Comparison of ENCODE assay signal across 12 cellular contexts in genomic region chr1:65063025-65063424, GRCh38.
A peak's percentile ranks its signal among the peaks of the same experiment; 100 is the strongest.
DNase-seq lines count a peak whose midpoint lies in the region; ATAC-seq and TF ChIP-seq lines count a peak whose summit lies in the region.
"Had no signal": no experiment of that assay in that cellular context is flagged by ENCODE, and none has a peak within 500 bp of the region (broad histone marks: within the 10 kb centered on the region; RNA-seq: fewer than 3 reads in every experiment).

No MANE protein-coding gene starts in this region.

- CTCF ChIA-PET in HCT116 (lab: Charles Lee) = interaction anchor here (0.8 to 4.7 kb wide), 5 partner anchors 12 to 624 kb away, joined by 3 to 19 read pairs (median 3); no protein-coding TSS in a partner anchor
- CTCF ChIA-PET in activated CD4-positive, alpha-beta memory T cell treated with anti-CD3 and anti-CD28 coated beads, Interleukin-2, amount 10 ng/mL, durations not matched to agents 7 days and 5 days (lab: Charles Lee) = interaction anchor here (1.0 to 5.8 kb wide), 10 partner anchors 9 to 625 kb away, joined by 3 to 79 read pairs (median 4); no protein-coding TSS in a partner anchor

- H3K9me3 ChIP-seq in HCT116 (ENCODE audit: control insufficient read depth in 1 of 2, insufficient read depth in 1 of 2, low read depth in 1 of 2, low read length in 2 of 2) = no peaks in the 10 kb centered on the region
- no peaks in the 10 kb centered on the region for H3K9me3 ChIP-seq in T-helper 17 cell (ENCODE audit: control insufficient read depth, low read length, poor library complexity, severe bottlenecking)
- no peaks in the 10 kb centered on the region for H3K9me3 ChIP-seq in neutrophil
- H3K9me3 ChIP-seq in mucosa of descending colon = no peaks in the 10 kb centered on the region
- H3K9me3 ChIP-seq: esophagus squamous epithelium, left lung had no signal

- no peaks in the 10 kb centered on the region for H3K27me3 ChIP-seq in HCT116 (ENCODE audit: insufficient read depth, low read length)
- H3K27me3 ChIP-seq in neutrophil = no peaks in the 10 kb centered on the region
- H3K27me3 ChIP-seq: esophagus squamous epithelium, left lung had no signal

- peaks cover 7 to 12% of the 10 kb centered on the region in 2 experiments; a peak in 3 of 4 replicates for H3K4me1 ChIP-seq in HCT116 (ENCODE audit: control insufficient read depth in 1 of 2, insufficient read depth in 2 of 2, low read length in 2 of 2)
- H3K4me1 ChIP-seq in neutrophil (ENCODE audit: control insufficient read depth in 1 of 2, insufficient read depth in 1 of 2, low read depth in 1 of 2, low read length in 1 of 2) = peaks cover 39 to 54% of the 10 kb centered on the region in 2 experiments
- no peaks in the 10 kb centered on the region for H3K4me1 ChIP-seq in mucosa of descending colon (ENCODE audit: low read depth)

- peak; percentile 27 for DNase-seq in NCI-H2171 treated with DMSO at 0.1 percent for 48 hours (lab: John Stamatoyannopoulos, UW)
- DNase-seq in NCI-H2171 (lab: John Stamatoyannopoulos, UW) = no peak
- no peak for DNase-seq in HCT116 (ENCODE audit: low read depth, low spot score)
- DNase-seq in T-helper 17 cell = no peak
- DNase-seq in mucosa of descending colon = no peak
- no peak for DNase-seq in activated naive CD4-positive, alpha-beta T cell treated with Interleukin-2 at 50 U/mL for 16 hours
- DNase-seq in activated CD4-positive, alpha-beta memory T cell treated with anti-CD3 and anti-CD28 coated beads, Interleukin-2, amount 10 ng/mL, durations not matched to agents 7 days and 5 days = no peak
- DNase-seq: esophagus squamous epithelium, left lung, NCI-H1092, trophoblast cell had no signal

- TF ChIP-seq POLR2A in HCT116 (IDR thresholded peaks at IDR 0.05; ENCODE audit: borderline replicate concordance, extremely low read depth, insufficient read depth, insufficient read length) = no peak

- ATAC-seq in HCT116 (no peak), T-helper 17 cell (no peak), mucosa of descending colon (no peak)
- ATAC-seq: left lung had no signal

- H3K4me2 ChIP-seq in HCT116 (ENCODE audit: low read length) = no peak overlapping the region

- intact Hi-C loops in HCT116 (cut with micrococcal nuclease) (loop anchor here (1.0 to 10.0 kb wide), 5 partner anchors 82 to 1182 kb away; partner anchors contain the start of genes AK4, LEPR and LEPROT), mucosa of descending colon (cut with DNase I, micrococcal nuclease) (no loop called here)

- H3K4me1 Mint-ChIP-seq in T-helper 17 cell = peaks cover 49% of the 10 kb centered on the region
- peaks cover 30% of the 10 kb centered on the region for H3K4me1 Mint-ChIP-seq in activated CD4-positive, alpha-beta memory T cell treated with anti-CD3 and anti-CD28 coated beads, Interleukin-2, amount 10 ng/mL, durations not matched to agents 7 days and 5 days

- no peaks in the 10 kb centered on the region for H3K9me3 Mint-ChIP-seq in activated CD4-positive, alpha-beta memory T cell treated with anti-CD3 and anti-CD28 coated beads, Interleukin-2, amount 10 ng/mL, durations not matched to agents 7 days and 5 days

- no peak overlapping the region for H3K4me3 Mint-ChIP-seq in T-helper 17 cell
- no peak overlapping the region for H3K4me3 Mint-ChIP-seq in activated CD4-positive, alpha-beta memory T cell treated with anti-CD3 and anti-CD28 coated beads, Interleukin-2, amount 10 ng/mL, durations not matched to agents 7 days and 5 days

- POLR2A ChIA-PET in HCT116 (lab: Charles Lee) = interaction anchor here (1.0 kb wide), 1 partner anchor 357 kb away, joined by 3 read pairs; the partner anchor contains the start of genes LEPR and LEPROT
- POLR2A ChIA-PET in activated CD4-positive, alpha-beta memory T cell treated with anti-CD3 and anti-CD28 coated beads, Interleukin-2, amount 10 ng/mL, durations not matched to agents 7 days and 5 days (lab: Charles Lee) = interaction anchor here (3.4 kb wide), 1 partner anchor 12 kb away, joined by 16 read pairs; no protein-coding TSS in a partner anchor

- H3K27ac Mint-ChIP-seq in T-helper 17 cell = peak overlapping the region; percentile 77
- no peak overlapping the region for H3K27ac Mint-ChIP-seq in activated CD4-positive, alpha-beta memory T cell treated with anti-CD3 and anti-CD28 coated beads, Interleukin-2, amount 10 ng/mL, durations not matched to agents 7 days and 5 days

- RAD21 ChIA-PET in HCT116 (lab: Charles Lee; ENCODE audit: low non-redundant PET in 1 of 2, low total read pairs in 2 of 2, uncharacterized antibody in 2 of 2, unreplicated experiment in 2 of 2) = interaction anchor here in 1 of 2 experiments (1.1 kb wide), 1 partner anchor 633 kb away, joined by 3 read pairs; no protein-coding TSS in a partner anchor

- no peaks in the 10 kb centered on the region for H3K27me3 Mint-ChIP-seq in T-helper 17 cell
- H3K27me3 Mint-ChIP-seq in activated CD4-positive, alpha-beta memory T cell treated with anti-CD3 and anti-CD28 coated beads, Interleukin-2, amount 10 ng/mL, durations not matched to agents 7 days and 5 days = no peaks in the 10 kb centered on the region

- H3K9ac ChIP-seq in HCT116 (ENCODE audit: low read length) = no peak overlapping the region

- TF ChIP-seq RAD21 in HCT116 (IDR thresholded peaks at IDR 0.05; ENCODE audit: low read depth) = peak; percentile 66

- TF ChIP-seq CTCF in HCT116 (IDR thresholded peaks at IDR 0.05 in 2 of 3, conservative IDR thresholded peaks at IDR 0.05 in 1 of 3; ENCODE audit: borderline replicate concordance in 1 of 3, insufficient read depth in 1 of 3, low read depth in 2 of 3, low read length in 2 of 3) (peak; percentile 41 to 54 (median 51); a peak in 5 of 6 replicates), neutrophil (IDR thresholded peaks at IDR 0.05) (no peak), mucosa of descending colon (IDR thresholded peaks at IDR 0.05) (no peak)

- H4K20me1 ChIP-seq in HCT116 (ENCODE audit: insufficient read depth) = no peaks in the 10 kb centered on the region

- H3K79me2 ChIP-seq in HCT116 (ENCODE audit: insufficient read depth, low read length) = no peaks in the 10 kb centered on the region

- peaks cover 4% of the 10 kb centered on the region for H3K36me3 Mint-ChIP-seq in T-helper 17 cell (ENCODE audit: low read depth)
- no peaks in the 10 kb centered on the region for H3K36me3 Mint-ChIP-seq in activated CD4-positive, alpha-beta memory T cell treated with anti-CD3 and anti-CD28 coated beads, Interleukin-2, amount 10 ng/mL, durations not matched to agents 7 days and 5 days (ENCODE audit: low read depth)

- no peak overlapping the region for H2AFZ ChIP-seq in HCT116 (ENCODE audit: low read depth, low read length, poor library complexity, severe bottlenecking)

- H3K36me3 ChIP-seq in HCT116 (ENCODE audit: control insufficient read depth in 1 of 2, insufficient read depth in 2 of 2, low read length in 2 of 2) (no peaks in the 10 kb centered on the region), neutrophil (peaks cover 22% of the 10 kb centered on the region), mucosa of descending colon (ENCODE audit: low read depth) (no peaks in the 10 kb centered on the region)

- no peak overlapping the region for H3K4me3 ChIP-seq in HCT116 (replicated peaks in 1 of 2; ENCODE audit: low read depth in 1 of 2, low read length in 2 of 2)
- peak overlapping the region in 1 of 2 experiments; percentile 12 for H3K4me3 ChIP-seq in neutrophil (ENCODE audit: low read depth in 1 of 2, low read length in 1 of 2)
- no peak overlapping the region for H3K4me3 ChIP-seq in mucosa of descending colon
- H3K4me3 ChIP-seq: esophagus squamous epithelium, left lung had no signal

- H3K9me2 ChIP-seq in HCT116 (ENCODE audit: insufficient read depth) = no peaks in the 10 kb centered on the region

- BruUV-seq in HCT116 (replicated peaks; lab: Mats Ljungman, UMichigan) = no TSS peak

- no peak overlapping the region for H3K27ac ChIP-seq in HCT116 (ENCODE audit: low read depth, low read length)
- peak overlapping the region; percentile 51 for H3K27ac ChIP-seq in neutrophil

TF ChIP-seq in HCT116, 20 proteins besides CTCF, POLR2A, EP300 and RAD21 (continues in another document):
- TF ChIP-seq JUND (IDR thresholded peaks at IDR 0.05) = no peak
- TF ChIP-seq ZFX (IDR thresholded peaks at IDR 0.05) = no peak
- TF ChIP-seq MAX (IDR thresholded peaks at IDR 0.05) = no peak
- no peak for TF ChIP-seq SIN3A (IDR thresholded peaks at IDR 0.05; ENCODE audit: low read depth)
- no peak for TF ChIP-seq EZH2phosphoT487 (IDR thresholded peaks at IDR 0.05; ENCODE audit: borderline replicate concordance)
- no peak for TF ChIP-seq POLR2AphosphoS5 (IDR thresholded peaks at IDR 0.05; ENCODE audit: low read depth, low read length)
- TF ChIP-seq ATF3 (IDR thresholded peaks at IDR 0.05) = no peak
- no peak for TF ChIP-seq YY1 (IDR thresholded peaks at IDR 0.05; ENCODE audit: extremely low read depth, insufficient replicate concordance, low read depth, low read length)
- TF ChIP-seq ZNF274 (IDR thresholded peaks at IDR 0.05; ENCODE audit: low read depth, low read length) = no peak
- TF ChIP-seq SRF (IDR thresholded peaks at IDR 0.05; ENCODE audit: low read depth) = no peak
- TF ChIP-seq ELF1 (IDR thresholded peaks at IDR 0.05; ENCODE audit: borderline replicate concordance, low read depth) = no peak
- TF ChIP-seq CBX3 (IDR thresholded peaks at IDR 0.05; ENCODE audit: low read depth) = no peak
- TF ChIP-seq CEBPB (IDR thresholded peaks at IDR 0.05; ENCODE audit: low read depth) = no peak
- TF ChIP-seq EGR1 (IDR thresholded peaks at IDR 0.05; ENCODE audit: low read depth) = no peak

Comparison
In these comparisons a context has a peak if more than half of its experiments do, and no peak if none do; other contexts are left out.
1. CTCF ChIP-seq: peak in HCT116 (3 of 3); none in neutrophil (single experiment) and mucosa of descending colon (single experiment).